Comparison of ENCODE assay signal across 13 cellular contexts in the genomic region with DNA sequence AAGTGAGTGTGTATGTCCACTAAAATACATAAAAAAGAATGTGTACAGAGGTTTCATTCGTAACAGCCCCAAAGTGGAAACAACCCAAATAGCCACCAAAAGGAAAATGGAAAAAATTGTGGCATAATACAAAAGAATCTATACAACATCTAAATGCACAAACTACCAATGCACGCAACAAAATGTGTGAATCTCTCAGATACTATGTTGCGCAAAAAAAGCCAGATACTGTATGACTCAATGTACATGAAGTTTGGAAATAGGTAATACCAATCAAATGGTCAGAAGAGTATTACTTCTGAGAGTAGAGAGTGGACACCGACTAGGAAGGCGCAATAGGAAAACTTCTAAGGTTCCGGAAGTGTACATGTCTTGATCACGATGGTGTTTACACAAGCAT. TPM values are rescaled to one million over a fixed set of nuclear protein-coding genes. Genes with fewer than 3 reads are reported as not detected.
DNase-seq lines count a peak whose midpoint lies in the region; ATAC-seq and TF ChIP-seq lines count a peak whose summit lies in the region.
"Had no signal": no experiment of that assay in that cellular context is flagged by ENCODE, and none has a peak within 500 bp of the region (broad histone marks: within the 10 kb centered on the region; RNA-seq: fewer than 3 reads in every experiment).

No MANE protein-coding gene starts in this region.

- H3K36me3 Mint-ChIP-seq in Caco-2 (ENCODE audit: insufficient read depth, unreplicated experiment), result peaks cover 24% of the 10 kb centered on the region
- H3K36me3 Mint-ChIP-seq in T-cell, result peaks cover 17% of the 10 kb centered on the region

- H3K4me3 ChIP-seq in ACC112 (ENCODE audit: low read depth, low read length), result peak overlapping the region; percentile 92
- no peak overlapping the region for H3K4me3 ChIP-seq in Caco-2 (ENCODE audit: low read depth, low read length)
- H3K4me3 ChIP-seq in hepatocyte, result no peak overlapping the region

- H3K4me3 Mint-ChIP-seq in Caco-2 (ENCODE audit: unreplicated experiment), result peak overlapping the region; percentile 78
- peak overlapping the region; percentile 29 to 91 (median 46) for H3K4me3 Mint-ChIP-seq in T-cell

- H3K4me1 ChIP-seq in ACC112 (ENCODE audit: control insufficient read depth, insufficient read depth, low read length, unreplicated experiment), result peaks cover 37% of the 10 kb centered on the region
- peaks cover 23% of the 10 kb centered on the region for H3K4me1 ChIP-seq in Caco-2
- H3K4me1 ChIP-seq in hepatocyte (ENCODE audit: insufficient read depth), result peaks cover 18% of the 10 kb centered on the region

- BruUV-seq in Caco-2 (replicated peaks; lab: Mats Ljungman, UMichigan), result no TSS peak

- peaks cover 4% of the 10 kb centered on the region; the same call in 1 of the 2 replicates for H3K36me3 ChIP-seq in ACC112 (ENCODE audit: insufficient read depth, low read length)
- no peaks in the 10 kb centered on the region for H3K36me3 ChIP-seq in Caco-2 (ENCODE audit: control insufficient read depth, insufficient read depth, low read length)
- no peaks in the 10 kb centered on the region for H3K36me3 ChIP-seq in hepatocyte (replicated peaks; ENCODE audit: insufficient read depth, low read depth)

- H3K27me3 Mint-ChIP-seq in Caco-2 (ENCODE audit: insufficient read depth, unreplicated experiment) (no peaks in the 10 kb centered on the region), T-cell (no peaks in the 10 kb centered on the region)

- no peak overlapping the region for H3K27ac Mint-ChIP-seq in Caco-2 (ENCODE audit: unreplicated experiment)
- peak overlapping the region; percentile 46 to 77 for H3K27ac Mint-ChIP-seq in T-cell

- H3K4me2 ChIP-seq in hepatocyte, result peak overlapping the region; percentile 90

- no peaks in the 10 kb centered on the region for H3K27me3 ChIP-seq in ACC112 (ENCODE audit: insufficient read depth, low read length)
- H3K27me3 ChIP-seq in Caco-2 (replicated peaks; ENCODE audit: control insufficient read depth, insufficient read depth, low read length), result no peaks in the 10 kb centered on the region
- no peaks in the 10 kb centered on the region for H3K27me3 ChIP-seq in hepatocyte
- H3K27me3 ChIP-seq: BE2C had no signal

- no peak for DNase-seq in Caco-2
- DNase-seq in T-cell, result no peak
- DNase-seq in hepatocyte (ENCODE audit: low spot score), result no peak
- no peak for DNase-seq in EL
- DNase-seq in SW 1271 (lab: John Stamatoyannopoulos, UW), result no peak
- DNase-seq in DMS79 (lab: John Stamatoyannopoulos, UW), result no peak
- DNase-seq: BE2C; effector CD8-positive, alpha-beta T cell; islet precursor cell; midbrain; NCI-H1105 had no signal

- intact Hi-C loops in Caco-2 (cut with micrococcal nuclease; ENCODE audit: unreplicated experiment), result loop anchor here (5.0 kb wide), 1 partner anchor 208 kb away; no protein-coding TSS in a partner anchor

- H3K9me3 Mint-ChIP-seq in Caco-2 (ENCODE audit: unreplicated experiment) (no peaks in the 10 kb centered on the region), T-cell (no peaks in the 10 kb centered on the region)

- no peak for ATAC-seq in T-cell (replicated peaks in 1 of 4)
- ATAC-seq in HG03439 (IDR thresholded peaks at IDR 0.05; ENCODE audit: unreplicated experiment), result no peak

- H4K20me1 ChIP-seq in hepatocyte (ENCODE audit: insufficient read depth, poor library complexity, severe bottlenecking), result peaks cover 23% of the 10 kb centered on the region

- 94% methylated on average over 7 of the region's 7 CpGs for WGBS in hepatocyte (ENCODE audit: low lambda C conversion rate, missing lambda C conversion rate)

- H2AFZ ChIP-seq in ACC112 (ENCODE audit: low read length, unreplicated experiment) (no peak overlapping the region), hepatocyte (no peak overlapping the region)

- H3K9me3 ChIP-seq in Caco-2 (no peaks in the 10 kb centered on the region), hepatocyte (ENCODE audit: low read depth) (no peaks in the 10 kb centered on the region)
- H3K9me3 ChIP-seq: BE2C had no signal

- POLR2A ChIA-PET in Caco-2 (lab: Charles Lee) (no interaction called here), T-cell (lab: Charles Lee) (no interaction called here)

- H3K79me2 ChIP-seq in ACC112 (ENCODE audit: control insufficient read depth, insufficient read depth, low read length, unreplicated experiment) (peaks cover 41% of the 10 kb centered on the region), hepatocyte (peaks cover 50% of the 10 kb centered on the region)

- CTCF ChIA-PET in Caco-2 (lab: Charles Lee) (no interaction called here), T-cell (lab: Charles Lee) (no interaction called here)

- TF ChIP-seq CTCF in Caco-2 (IDR thresholded peaks at IDR 0.05; ENCODE audit: insufficient read depth in 1 of 2, low read depth in 1 of 2, low read length in 1 of 2, severe bottlenecking in 1 of 2, unreplicated experiment in 1 of 2), result no peak
- no peak for TF ChIP-seq CTCF in hepatocyte (IDR thresholded peaks at IDR 0.05; ENCODE audit: poor library complexity)

- H3K27ac ChIP-seq in ACC112 (ENCODE audit: low read depth, low read length) (no peak overlapping the region), hepatocyte (no peak overlapping the region)

- H3K9me2 ChIP-seq in hepatocyte (replicated peaks; ENCODE audit: insufficient read depth), result no peaks in the 10 kb centered on the region

- H3K4me1 Mint-ChIP-seq in Caco-2 (ENCODE audit: low read depth, unreplicated experiment), result peaks cover 38% of the 10 kb centered on the region
- H3K4me1 Mint-ChIP-seq in T-cell, result peaks cover 56 to 64% (median 56%) of the 10 kb centered on the region in 3 donors

RNA-seq across cellular contexts. Expression of gene XPA, which starts 2.4 kb away (rescaled TPM):
- total RNA-seq in Caco-2 (2022) (15.6 and 18.8 TPM in 2 replicates), T-cell (10 to 100 TPM; 21.7 to 24.5 (median 23.3) TPM), hepatocyte (7.7 and 12.6 TPM in 2 replicates)
- polyA plus RNA-seq in hepatocyte, result 18.5 and 18.6 TPM in 2 replicates
